Comparison of ENCODE assay signal across 1 cellular context in genomic region chr3:160403796-160404510, GRCh38.
TF ChIP-seq lines count a peak whose summit lies in the region.

No MANE protein-coding gene starts in this region.

TF ChIP-seq in K562, 482 proteins besides CTCF, POLR2A, EP300 and RAD21:
- TF ChIP-seq VEZF1 (CRISPR knock-in tag; IDR thresholded peaks at IDR 0.05) (0 out of 2 replicates have a peak, but pooled peaks have one; percentile 13), TAF1 (IDR thresholded peaks at IDR 0.05; ENCODE audit: control insufficient read depth, extremely low read depth, insufficient read depth, low read length, severe bottlenecking) (no peak), TAF7 (tag; IDR thresholded peaks at IDR 0.05) (no peak), PTBP1 (IDR thresholded peaks at IDR 0.05; ENCODE audit: low read depth, low read length) (no peak), CTBP1 (IDR thresholded peaks at IDR 0.05; ENCODE audit: borderline replicate concordance) (no peak), NFIC (IDR thresholded peaks at IDR 0.05) (no peak)
- TF ChIP-seq, protein P1, sequence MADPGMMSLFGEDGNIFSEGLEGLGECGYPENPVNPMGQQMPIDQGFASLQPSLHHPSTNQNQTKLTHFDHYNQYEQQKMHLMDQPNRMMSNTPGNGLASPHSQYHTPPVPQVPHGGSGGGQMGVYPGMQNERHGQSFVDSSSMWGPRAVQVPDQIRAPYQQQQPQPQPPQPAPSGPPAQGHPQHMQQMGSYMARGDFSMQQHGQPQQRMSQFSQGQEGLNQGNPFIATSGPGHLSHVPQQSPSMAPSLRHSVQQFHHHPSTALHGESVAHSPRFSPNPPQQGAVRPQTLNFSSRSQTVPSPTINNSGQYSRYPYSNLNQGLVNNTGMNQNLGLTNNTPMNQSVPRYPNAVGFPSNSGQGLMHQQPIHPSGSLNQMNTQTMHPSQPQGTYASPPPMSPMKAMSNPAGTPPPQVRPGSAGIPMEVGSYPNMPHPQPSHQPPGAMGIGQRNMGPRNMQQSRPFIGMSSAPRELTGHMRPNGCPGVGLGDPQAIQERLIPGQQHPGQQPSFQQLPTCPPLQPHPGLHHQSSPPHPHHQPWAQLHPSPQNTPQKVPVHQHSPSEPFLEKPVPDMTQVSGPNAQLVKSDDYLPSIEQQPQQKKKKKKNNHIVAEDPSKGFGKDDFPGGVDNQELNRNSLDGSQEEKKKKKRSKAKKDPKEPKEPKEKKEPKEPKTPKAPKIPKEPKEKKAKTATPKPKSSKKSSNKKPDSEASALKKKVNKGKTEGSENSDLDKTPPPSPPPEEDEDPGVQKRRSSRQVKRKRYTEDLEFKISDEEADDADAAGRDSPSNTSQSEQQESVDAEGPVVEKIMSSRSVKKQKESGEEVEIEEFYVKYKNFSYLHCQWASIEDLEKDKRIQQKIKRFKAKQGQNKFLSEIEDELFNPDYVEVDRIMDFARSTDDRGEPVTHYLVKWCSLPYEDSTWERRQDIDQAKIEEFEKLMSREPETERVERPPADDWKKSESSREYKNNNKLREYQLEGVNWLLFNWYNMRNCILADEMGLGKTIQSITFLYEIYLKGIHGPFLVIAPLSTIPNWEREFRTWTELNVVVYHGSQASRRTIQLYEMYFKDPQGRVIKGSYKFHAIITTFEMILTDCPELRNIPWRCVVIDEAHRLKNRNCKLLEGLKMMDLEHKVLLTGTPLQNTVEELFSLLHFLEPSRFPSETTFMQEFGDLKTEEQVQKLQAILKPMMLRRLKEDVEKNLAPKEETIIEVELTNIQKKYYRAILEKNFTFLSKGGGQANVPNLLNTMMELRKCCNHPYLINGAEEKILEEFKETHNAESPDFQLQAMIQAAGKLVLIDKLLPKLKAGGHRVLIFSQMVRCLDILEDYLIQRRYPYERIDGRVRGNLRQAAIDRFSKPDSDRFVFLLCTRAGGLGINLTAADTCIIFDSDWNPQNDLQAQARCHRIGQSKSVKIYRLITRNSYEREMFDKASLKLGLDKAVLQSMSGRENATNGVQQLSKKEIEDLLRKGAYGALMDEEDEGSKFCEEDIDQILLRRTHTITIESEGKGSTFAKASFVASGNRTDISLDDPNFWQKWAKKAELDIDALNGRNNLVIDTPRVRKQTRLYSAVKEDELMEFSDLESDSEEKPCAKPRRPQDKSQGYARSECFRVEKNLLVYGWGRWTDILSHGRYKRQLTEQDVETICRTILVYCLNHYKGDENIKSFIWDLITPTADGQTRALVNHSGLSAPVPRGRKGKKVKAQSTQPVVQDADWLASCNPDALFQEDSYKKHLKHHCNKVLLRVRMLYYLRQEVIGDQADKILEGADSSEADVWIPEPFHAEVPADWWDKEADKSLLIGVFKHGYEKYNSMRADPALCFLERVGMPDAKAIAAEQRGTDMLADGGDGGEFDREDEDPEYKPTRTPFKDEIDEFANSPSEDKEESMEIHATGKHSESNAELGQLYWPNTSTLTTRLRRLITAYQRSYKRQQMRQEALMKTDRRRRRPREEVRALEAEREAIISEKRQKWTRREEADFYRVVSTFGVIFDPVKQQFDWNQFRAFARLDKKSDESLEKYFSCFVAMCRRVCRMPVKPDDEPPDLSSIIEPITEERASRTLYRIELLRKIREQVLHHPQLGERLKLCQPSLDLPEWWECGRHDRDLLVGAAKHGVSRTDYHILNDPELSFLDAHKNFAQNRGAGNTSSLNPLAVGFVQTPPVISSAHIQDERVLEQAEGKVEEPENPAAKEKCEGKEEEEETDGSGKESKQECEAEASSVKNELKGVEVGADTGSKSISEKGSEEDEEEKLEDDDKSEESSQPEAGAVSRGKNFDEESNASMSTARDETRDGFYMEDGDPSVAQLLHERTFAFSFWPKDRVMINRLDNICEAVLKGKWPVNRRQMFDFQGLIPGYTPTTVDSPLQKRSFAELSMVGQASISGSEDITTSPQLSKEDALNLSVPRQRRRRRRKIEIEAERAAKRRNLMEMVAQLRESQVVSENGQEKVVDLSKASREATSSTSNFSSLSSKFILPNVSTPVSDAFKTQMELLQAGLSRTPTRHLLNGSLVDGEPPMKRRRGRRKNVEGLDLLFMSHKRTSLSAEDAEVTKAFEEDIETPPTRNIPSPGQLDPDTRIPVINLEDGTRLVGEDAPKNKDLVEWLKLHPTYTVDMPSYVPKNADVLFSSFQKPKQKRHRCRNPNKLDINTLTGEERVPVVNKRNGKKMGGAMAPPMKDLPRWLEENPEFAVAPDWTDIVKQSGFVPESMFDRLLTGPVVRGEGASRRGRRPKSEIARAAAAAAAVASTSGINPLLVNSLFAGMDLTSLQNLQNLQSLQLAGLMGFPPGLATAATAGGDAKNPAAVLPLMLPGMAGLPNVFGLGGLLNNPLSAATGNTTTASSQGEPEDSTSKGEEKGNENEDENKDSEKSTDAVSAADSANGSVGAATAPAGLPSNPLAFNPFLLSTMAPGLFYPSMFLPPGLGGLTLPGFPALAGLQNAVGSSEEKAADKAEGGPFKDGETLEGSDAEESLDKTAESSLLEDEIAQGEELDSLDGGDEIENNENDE (IDR thresholded peaks at IDR 0.05; ENCODE audit: low read depth, low read length) = no peak
TF ChIP-seq in K562: peak in this region for 1.
